ENCODE assay signal across 32 cellular contexts in the genomic region with DNA sequence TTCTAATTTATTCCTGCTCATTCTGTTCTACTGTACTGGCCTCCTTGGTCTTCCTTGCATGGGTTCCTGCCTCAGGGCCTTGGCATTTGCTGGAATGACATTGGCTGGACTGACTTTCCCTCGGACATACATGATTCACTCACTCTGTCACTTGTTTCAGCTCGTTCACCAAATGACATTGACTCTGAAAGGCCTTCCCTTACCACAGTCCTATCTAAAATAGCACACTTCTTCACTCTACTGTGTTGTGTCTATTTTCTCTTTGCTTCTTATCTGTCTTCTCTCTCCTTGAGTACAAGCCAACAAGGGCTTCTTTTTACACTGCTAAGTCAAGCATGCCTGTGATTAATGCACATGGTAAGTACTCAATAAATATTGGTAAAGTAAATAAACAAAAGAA.
DNase-seq lines count a peak whose midpoint lies in the region; ATAC-seq and TF ChIP-seq lines count a peak whose summit lies in the region.
"Had no signal": no experiment of that assay in that cellular context is flagged by ENCODE, and none has a peak within 500 bp of the region (broad histone marks: within the 10 kb centered on the region; RNA-seq: fewer than 3 reads in every experiment).

No MANE protein-coding gene starts in this region.

- CTCF ChIA-PET in IMR-90 (lab: Yijun Ruan, JAX) = no interaction called here

- H2BK120ac ChIP-seq in IMR-90 (ENCODE audit: low read depth, low read length) = peak overlapping the region; percentile 18; the same call in 1 of the 2 replicates

- dilution Hi-C loops in IMR-90 (cut with HindIII; ENCODE audit: low sequenced_read_pairs, unreplicated experiment) = no loop called here

- H3K36me3 ChIP-seq in IMR-90 (ENCODE audit: control insufficient read depth, insufficient read depth, low read length) = no peaks in the 10 kb centered on the region
- H3K36me3 ChIP-seq in cardiac muscle cell = no peaks in the 10 kb centered on the region
- H3K36me3 ChIP-seq: lower lobe of right lung, ovary, upper lobe of left lung had no signal

- intact Hi-C loops in IMR-90 (cut with micrococcal nuclease) = no loop called here

- H4K5ac ChIP-seq in IMR-90 (ENCODE audit: low read depth, low read length) = no peak overlapping the region

- no peak overlapping the region for H4K8ac ChIP-seq in IMR-90 (ENCODE audit: low read depth in 2 of 2, low read length in 2 of 2)

- BruUV-seq in IMR-90 (replicated peaks; lab: Mats Ljungman, UMichigan) = no TSS peak

- no peak overlapping the region for H2BK15ac ChIP-seq in IMR-90 (ENCODE audit: low read depth, low read length)

- H3K79me1 ChIP-seq in IMR-90 (ENCODE audit: low read depth in 1 of 2, low read length in 2 of 2) = no peaks in the 10 kb centered on the region

- H3K9me3 ChIP-seq in IMR-90 (ENCODE audit: control insufficient read depth, insufficient read depth, low read length) = no peaks in the 10 kb centered on the region
- no peaks in the 10 kb centered on the region for H3K9me3 ChIP-seq in cardiac muscle cell (ENCODE audit: low read depth)
- H3K9me3 ChIP-seq: Caco-2, lower lobe of right lung, ovary, upper lobe of left lung had no signal

- H3K18ac ChIP-seq in IMR-90 (ENCODE audit: low read depth, low read length) = no peak overlapping the region

- H3K27me3 ChIP-seq in IMR-90 (ENCODE audit: control insufficient read depth, insufficient read depth, low read length) (no peaks in the 10 kb centered on the region), cardiac muscle cell (no peaks in the 10 kb centered on the region)
- H3K27me3 ChIP-seq: ovary, upper lobe of left lung had no signal

- no peak overlapping the region for H2AK5ac ChIP-seq in IMR-90 (ENCODE audit: low read depth, low read length)

- peak; percentile 19; the same call in 1 of the 2 replicates for ATAC-seq in IMR-90 (ENCODE audit: low read depth)
- ATAC-seq in HG03565 (IDR thresholded peaks at IDR 0.05; ENCODE audit: unreplicated experiment) = no peak
- no peak for ATAC-seq in GM21526 (IDR thresholded peaks at IDR 0.05; ENCODE audit: low FRiP score, unreplicated experiment)
- ATAC-seq in omental fat pad (ENCODE audit: low FRiP score) = no peak
- ATAC-seq: lower lobe of right lung; stimulated activated naive B cell treated with anti-CD40 and anti-IgM and Interleukin-4, amounts not matched to agents 10 μg/mL and 1 μg/mL and 100 μg/mL, for 72 hours; T-cell; WTC11 had no signal

- H3K9me1 ChIP-seq in IMR-90 (ENCODE audit: insufficient read depth, low read length) = no peaks in the 10 kb centered on the region; the same call in 1 of the 2 replicates

- no peak for TF ChIP-seq RAD21 in IMR-90 (IDR thresholded peaks at IDR 0.05; ENCODE audit: low read length)

- DNase-seq in NCI-H1417 (lab: John Stamatoyannopoulos, UW) (peak in 2 of 3 experiments; percentile 21 to 24), NCI-H1417 treated with DMSO at 0.1 percent for 48 hours (lab: John Stamatoyannopoulos, UW) (no peak), IMR-90 (no peak), cardiac muscle cell (ENCODE audit: low read depth in 1 of 2, low spot score in 1 of 2) (no peak), left kidney (ENCODE audit: low read depth, low spot score) (peak; percentile 1), omental fat pad (ENCODE audit: low spot score) (no peak)
- DNase-seq: 8988T; activated CD4-positive, alpha-beta T cell treated with anti-CD3 and anti-CD28 coated beads, Interleukin-2, amount 10 ng/mL, durations not matched to agents 24 days and 14 days; activated CD8-positive, alpha-beta memory T cell treated with anti-CD3 and anti-CD28 coated beads for 24 hours; activated effector memory CD4-positive, alpha-beta T cell treated with anti-CD3 and anti-CD28 coated beads, Interleukin-2, amount 50 U/mL, for 16 hours; activated naive CD8-positive, alpha-beta T cell treated with anti-CD3 and anti-CD28 coated beads for 36 hours; activated T-cell treated with anti-CD3 and anti-CD28 coated beads for 4 hours; aorta; Caco-2; caudate nucleus; effector CD8-positive, alpha-beta T cell; KBM-7; lower lobe of right lung; MM.1S; NCI-H1105 treated with DMSO at 0.1 percent for 48 hours; NCI-H2029; ovary; small intestine; stimulated activated naive B cell treated with anti-CD40 and anti-IgM and Interleukin-4, amounts not matched to agents 10 μg/mL and 1 μg/mL and 100 μg/mL, for 72 hours; T-cell; upper lobe of left lung had no signal

- H3K4me2 ChIP-seq in IMR-90 (ENCODE audit: low read depth, low read length) = no peak overlapping the region

- H3K4me3 ChIP-seq in IMR-90 (ENCODE audit: insufficient read depth, low read depth, low read length) (no peak overlapping the region), cardiac muscle cell (no peak overlapping the region)
- H3K4me3 ChIP-seq: coronary artery, lower lobe of right lung, ovary, upper lobe of left lung had no signal

- H3K27ac ChIP-seq in IMR-90 (ENCODE audit: insufficient read depth, low read length) (no peak overlapping the region), cardiac muscle cell (peak overlapping the region; percentile 34)
- H3K27ac ChIP-seq: C4-2B, coronary artery, epithelial cell of prostate, lower lobe of right lung, ovary, upper lobe of left lung had no signal

- H2AK9ac ChIP-seq in IMR-90 (replicated peaks; ENCODE audit: low read depth, low read length, poor library complexity) = no peak overlapping the region

- TF ChIP-seq POLR2A in IMR-90 (IDR thresholded peaks at IDR 0.05; ENCODE audit: low read depth, low read length) = no peak

- no peak overlapping the region for H2BK5ac ChIP-seq in IMR-90 (ENCODE audit: low read depth, low read length, poor library complexity, severe bottlenecking)

- H3K4me1 ChIP-seq in IMR-90 (ENCODE audit: control insufficient read depth, insufficient read depth, low read length) (peaks cover 8% of the 10 kb centered on the region), cardiac muscle cell (ENCODE audit: low read depth) (peaks cover 36% of the 10 kb centered on the region)
- H3K4me1 ChIP-seq: Caco-2, lower lobe of right lung, upper lobe of left lung had no signal

- in situ Hi-C loops in IMR-90 (cut with MboI; ENCODE audit: low sequenced_read_pairs) = no loop called here

- H3K9ac ChIP-seq in IMR-90 (ENCODE audit: low read depth, low read length) = no peak overlapping the region

- no peak overlapping the region for H3K4ac ChIP-seq in IMR-90 (ENCODE audit: low read depth, low read length)

- no peak overlapping the region for H3K56ac ChIP-seq in IMR-90 (ENCODE audit: extremely low read depth, insufficient read depth, low read length)

- H4K91ac ChIP-seq in IMR-90 (ENCODE audit: insufficient read depth, low read depth, low read length) = no peak overlapping the region

- no peak overlapping the region for H2BK20ac ChIP-seq in IMR-90 (ENCODE audit: low read depth, low read length)

- 0 out of 2 replicates have a peak overlapping the region, but pooled peaks have one; percentile 9 for H3K14ac ChIP-seq in IMR-90 (replicated peaks; ENCODE audit: low read depth, low read length)

- WGBS in IMR-90 (ENCODE audit: extremely low coverage in 2 of 2, insufficient read length in 1 of 2), 2 experiments = 43% methylated on average over 2 of the region's 2 CpGs; no CpG with 5 or more reads in 1 of the 2 experiments

- POLR2A ChIA-PET in IMR-90 (lab: Charles Lee; ENCODE audit: unreplicated experiment) = no interaction called here

- H3K23ac ChIP-seq in IMR-90 (ENCODE audit: low read depth, low read length) = no peak overlapping the region

- TF ChIP-seq CTCF in IMR-90 (conservative IDR thresholded peaks at IDR 0.05; ENCODE audit: low read depth, low read length) (no peak), cardiac muscle cell (IDR thresholded peaks at IDR 0.05; ENCODE audit: low read depth, low read length) (no peak), omental fat pad (IDR thresholded peaks at IDR 0.05) (no peak)

- H4K20me1 ChIP-seq in IMR-90 (ENCODE audit: insufficient read depth, low read length) = no peaks in the 10 kb centered on the region

- no peak overlapping the region for H2AFZ ChIP-seq in IMR-90 (replicated peaks; ENCODE audit: low read length, poor library complexity)

TF ChIP-seq in IMR-90, 13 proteins besides CTCF, POLR2A, EP300 and RAD21:
- TF ChIP-seq MAZ (IDR thresholded peaks at IDR 0.05; ENCODE audit: borderline replicate concordance, low read depth, low read length) = no peak
- TF ChIP-seq CHD1 (IDR thresholded peaks at IDR 0.05; ENCODE audit: low read depth, low read length) = no peak
- no peak for TF ChIP-seq MXI1 (IDR thresholded peaks at IDR 0.05; ENCODE audit: borderline replicate concordance, low read depth, low read length)
- TF ChIP-seq CEBPB (IDR thresholded peaks at IDR 0.05; ENCODE audit: low read depth, low read length) = no peak
- TF ChIP-seq MAFK (IDR thresholded peaks at IDR 0.05; ENCODE audit: low read depth, low read length) = no peak
- no peak for TF ChIP-seq FOS (IDR thresholded peaks at IDR 0.05; ENCODE audit: low read depth, low read length)

Comparison
In these comparisons a context has a peak if more than half of its experiments do, and no peak if none do; other contexts are left out.
1. DNase-seq: peak in NCI-H1417 (2 of 3) and left kidney (single experiment); none in NCI-H1417 treated with DMSO at 0.1 percent for 48 hours (single experiment), IMR-90 (single experiment), cardiac muscle cell (0 of 2) and omental fat pad (single experiment).